Comparison of ENCODE assay signal across 8 cellular contexts in genomic region chr9:70044450-70045307, GRCh38. TPM values are rescaled to one million over a fixed set of nuclear protein-coding genes. Genes with fewer than 3 reads are reported as not detected.
A peak's percentile ranks its signal among the peaks of the same experiment; 100 is the strongest.
DNase-seq lines count a peak whose midpoint lies in the region; ATAC-seq and TF ChIP-seq lines count a peak whose summit lies in the region.

No MANE protein-coding gene starts in this region.

- H3K27me3 ChIP-seq in HCT116 (ENCODE audit: insufficient read depth, low read length), result no peaks in the 10 kb centered on the region

- no peak overlapping the region; the same call in none of the 2 replicates for H3K27ac ChIP-seq in HCT116 (ENCODE audit: low read depth, low read length)
- H3K27ac ChIP-seq in skin epidermis, result peak overlapping the region in 11 of 21 experiments; percentile 6 to 80 (median 37)

- peak overlapping the region; percentile 43 for H3K9ac ChIP-seq in HCT116 (ENCODE audit: low read length)

- TF ChIP-seq RAD21 in HCT116 (IDR thresholded peaks at IDR 0.05; ENCODE audit: low read depth), result no peak

- H3K4me2 ChIP-seq in HCT116 (ENCODE audit: low read length), result peak overlapping the region; percentile 93

- DNase-seq in HCT116 (ENCODE audit: low read depth, low spot score), result no peak
- DNase-seq in amniotic stem cell (lab: John Stamatoyannopoulos, UW), result peak; percentile 16
- no peak for DNase-seq in activated CD4-positive, CD25-positive, alpha-beta regulatory T cell (lab: John Stamatoyannopoulos, UW)
- no peak for DNase-seq in NK-92 (lab: John Stamatoyannopoulos, UW; ENCODE audit: unreplicated experiment)
- DNase-seq in stimulated activated CD4-positive, alpha-beta T cell treated with anti-CD3 and anti-CD28 coated beads, Interleukin-1b, Interleukin-23, amount 100 ng/mL, for 48 hours, result no peak

- RAD21 ChIA-PET in HCT116 (lab: Charles Lee; ENCODE audit: low non-redundant PET in 1 of 2, low total read pairs in 2 of 2, uncharacterized antibody in 2 of 2, unreplicated experiment in 2 of 2), result no interaction called here

- no peaks in the 10 kb centered on the region for H3K36me3 ChIP-seq in HCT116 (ENCODE audit: control insufficient read depth in 1 of 2, insufficient read depth in 2 of 2, low read length in 2 of 2)

- H3K9me2 ChIP-seq in HCT116 (ENCODE audit: insufficient read depth), result no peaks in the 10 kb centered on the region

- TF ChIP-seq CTCF in HCT116 (IDR thresholded peaks at IDR 0.05 in 2 of 3, conservative IDR thresholded peaks at IDR 0.05 in 1 of 3; ENCODE audit: borderline replicate concordance in 1 of 3, insufficient read depth in 1 of 3, low read depth in 2 of 3, low read length in 2 of 3), result no peak

- no peaks in the 10 kb centered on the region for H4K20me1 ChIP-seq in HCT116 (ENCODE audit: insufficient read depth)

- peak overlapping the region; percentile 86 for H2AFZ ChIP-seq in HCT116 (ENCODE audit: low read depth, low read length, poor library complexity, severe bottlenecking)

- CTCF ChIA-PET in HCT116 (lab: Charles Lee), result interaction anchor here (0.8 to 1.2 kb wide), 3 partner anchors 9 to 69 kb away, joined by 3 read pairs; no protein-coding TSS in a partner anchor

- no peak for TF ChIP-seq POLR2A in HCT116 (IDR thresholded peaks at IDR 0.05; ENCODE audit: borderline replicate concordance, extremely low read depth, insufficient read depth, insufficient read length)

- no peaks in the 10 kb centered on the region for H3K79me2 ChIP-seq in HCT116 (ENCODE audit: insufficient read depth, low read length)

- peaks cover 15 to 29% of the 10 kb centered on the region in 2 experiments; a peak in 3 of 4 replicates for H3K4me1 ChIP-seq in HCT116 (ENCODE audit: control insufficient read depth in 1 of 2, insufficient read depth in 2 of 2, low read length in 2 of 2)

- POLR2A ChIA-PET in HCT116 (lab: Charles Lee), result no interaction called here

- H3K9me3 ChIP-seq in HCT116 (ENCODE audit: control insufficient read depth in 1 of 2, insufficient read depth in 1 of 2, low read depth in 1 of 2, low read length in 2 of 2) (no peaks in the 10 kb centered on the region), iPS-18c (ENCODE audit: control insufficient read depth, insufficient read depth, low read length) (no peaks in the 10 kb centered on the region)

- H3K4me3 ChIP-seq in HCT116 (replicated peaks in 1 of 2; ENCODE audit: low read depth in 1 of 2, low read length in 2 of 2) (peak overlapping the region; percentile 43 to 64), iPS-18c (ENCODE audit: insufficient read depth, low read depth, low read length) (peak overlapping the region; percentile 65), skin epidermis (peak overlapping the region; percentile 17 to 47 (median 33))

- intact Hi-C loops in HCT116 (cut with micrococcal nuclease), result no loop called here

- no TSS peak for BruUV-seq in HCT116 (replicated peaks; lab: Mats Ljungman, UMichigan)

- ATAC-seq in HCT116 (peak; percentile 78), GM21529 (IDR thresholded peaks at IDR 0.05; ENCODE audit: unreplicated experiment) (no peak)

TF ChIP-seq in HCT116, 20 proteins besides CTCF, POLR2A, EP300 and RAD21:
- TF ChIP-seq ZFX (IDR thresholded peaks at IDR 0.05) (no peak), ATF3 (IDR thresholded peaks at IDR 0.05) (no peak), EZH2phosphoT487 (IDR thresholded peaks at IDR 0.05; ENCODE audit: borderline replicate concordance) (no peak), ZNF274 (IDR thresholded peaks at IDR 0.05; ENCODE audit: low read depth, low read length) (no peak), CBX3 (IDR thresholded peaks at IDR 0.05; ENCODE audit: low read depth) (no peak), ZBTB33 (IDR thresholded peaks at IDR 0.05; ENCODE audit: extremely low read depth, insufficient replicate concordance, low read length) (no peak), ELF1 (IDR thresholded peaks at IDR 0.05; ENCODE audit: borderline replicate concordance, low read depth) (no peak), SP1 (IDR thresholded peaks at IDR 0.05; ENCODE audit: low read depth) (no peak), YY1 (IDR thresholded peaks at IDR 0.05; ENCODE audit: extremely low read depth, insufficient replicate concordance, low read depth, low read length) (no peak), SIN3A (IDR thresholded peaks at IDR 0.05; ENCODE audit: low read depth) (peak; percentile 23; the same call in 1 of the 2 replicates), EGR1 (IDR thresholded peaks at IDR 0.05; ENCODE audit: low read depth) (no peak), JUND (IDR thresholded peaks at IDR 0.05) (peak; percentile 9; the same call in 1 of the 2 replicates), REST (IDR thresholded peaks at IDR 0.05; ENCODE audit: low read depth) (no peak), FOSL1 (IDR thresholded peaks at IDR 0.05; ENCODE audit: low read depth) (peak; percentile 29; the same call in 1 of the 2 replicates), EZH2 (IDR thresholded peaks at IDR 0.05) (no peak), CEBPB (IDR thresholded peaks at IDR 0.05; ENCODE audit: low read depth) (no peak), POLR2AphosphoS5 (IDR thresholded peaks at IDR 0.05; ENCODE audit: low read depth, low read length) (no peak), TCF7L2 (IDR thresholded peaks at IDR 0.05; ENCODE audit: borderline replicate concordance, extremely low read depth, insufficient read depth, insufficient read length) (no peak), SRF (IDR thresholded peaks at IDR 0.05; ENCODE audit: low read depth) (no peak)
- TF ChIP-seq, protein P1, sequence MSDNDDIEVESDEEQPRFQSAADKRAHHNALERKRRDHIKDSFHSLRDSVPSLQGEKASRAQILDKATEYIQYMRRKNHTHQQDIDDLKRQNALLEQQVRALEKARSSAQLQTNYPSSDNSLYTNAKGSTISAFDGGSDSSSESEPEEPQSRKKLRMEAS (IDR thresholded peaks at IDR 0.05), result peak; percentile 43; the same call in 1 of the 2 replicates

RNA-seq across cellular contexts. Expression of gene MAMDC2, which starts 1.0 kb away (rescaled TPM):
- total RNA-seq in HCT116 (2021; ENCODE audit: unreplicated experiment), result 1.2 TPM
- 1.1 and 1.5 TPM in 2 replicates for polyA plus RNA-seq in HCT116 (2012)
